Comparison of ENCODE assay signal across 10 cellular contexts in the genomic region with DNA sequence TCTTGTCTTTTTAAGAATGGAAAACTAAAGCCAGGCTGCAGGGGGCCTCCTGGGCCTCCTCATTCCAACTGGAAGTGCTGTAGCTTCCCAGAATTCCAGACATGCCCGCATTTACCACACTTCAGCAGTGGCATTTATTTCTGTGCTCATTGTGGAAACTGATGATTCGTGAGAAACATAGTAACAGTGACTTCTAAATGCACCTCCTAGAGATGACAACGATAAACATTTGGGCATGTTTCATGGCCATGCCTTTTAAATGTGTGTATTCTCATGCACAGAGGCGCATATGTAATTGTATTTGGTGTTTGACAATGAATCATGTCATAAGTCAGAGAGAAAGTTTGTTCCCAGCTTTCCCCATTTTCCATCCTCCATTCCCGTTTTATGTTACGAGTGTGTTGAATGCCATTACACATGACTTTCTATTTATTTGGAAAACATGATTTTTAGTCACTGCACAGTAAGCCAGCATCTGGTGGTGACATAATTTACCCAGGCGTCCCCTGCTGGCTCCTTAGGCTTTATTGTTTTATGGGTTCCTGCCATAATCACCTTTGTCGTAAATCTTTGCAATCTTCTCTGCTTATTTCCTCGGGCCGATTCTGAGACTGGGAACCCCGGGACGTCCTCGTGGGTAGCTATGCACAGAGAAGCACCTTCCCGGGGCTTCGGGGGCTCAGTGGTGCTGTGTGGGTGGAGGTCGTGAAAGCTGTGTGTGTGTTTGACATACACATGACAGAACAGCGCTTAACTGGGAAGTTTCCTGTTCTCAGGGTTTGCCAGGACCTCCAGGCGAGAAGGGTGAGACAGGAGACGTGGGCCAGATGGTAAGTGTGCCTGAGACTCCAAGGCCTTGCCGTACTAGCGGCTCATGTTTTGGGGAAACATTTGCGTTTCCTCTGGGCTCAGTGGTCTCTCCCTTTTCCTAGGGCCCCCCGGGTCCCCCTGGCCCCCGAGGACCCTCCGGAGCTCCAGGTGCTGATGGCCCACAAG.
A peak's percentile ranks its signal among the peaks of the same experiment; 100 is the strongest.
DNase-seq lines count a peak whose midpoint lies in the region; ATAC-seq, FAIRE-seq and TF ChIP-seq lines count a peak whose summit lies in the region.
"Had no signal": no experiment of that assay in that cellular context is flagged by ENCODE, and none has a peak within 500 bp of the region (broad histone marks: within the 10 kb centered on the region; RNA-seq: fewer than 3 reads in every experiment).

No MANE protein-coding gene starts in this region.

- no peaks in the 10 kb centered on the region for H3K9me3 Mint-ChIP-seq in nephron
- H3K9me3 Mint-ChIP-seq: memory B cell had no signal

- H3K27ac Mint-ChIP-seq in nephron: peak overlapping the region; percentile 51 to 95 (median 85)
- H3K27ac Mint-ChIP-seq: memory B cell had no signal

- peaks cover 35% of the 10 kb centered on the region for H3K4me1 Mint-ChIP-seq in nephron
- H3K4me1 Mint-ChIP-seq: memory B cell had no signal

- H3K27me3 Mint-ChIP-seq in nephron (ENCODE audit: low read depth): no peaks in the 10 kb centered on the region

- no peak for TF ChIP-seq POLR2A in H54 (IDR thresholded peaks at IDR 0.05; ENCODE audit: low read depth, low read length)

- no peak for ATAC-seq in HG02970 (IDR thresholded peaks at IDR 0.05; ENCODE audit: low FRiP score, unreplicated experiment)

- TF ChIP-seq CTCF in AG09319 (IDR thresholded peaks at IDR 0.05; ENCODE audit: low read depth, low read length): peak; percentile 22
- TF ChIP-seq CTCF in nephron (IDR thresholded peaks at IDR 0.05; ENCODE audit: unreplicated experiment in 3 of 3): no peak

- DNase-seq in AG09319 (ENCODE audit: extremely low read depth, low read depth) (peak; percentile 84), LoVo (ENCODE audit: low spot score) (peak; percentile 1), T1000 (lab: John Stamatoyannopoulos, UW) (no peak), KG1 (lab: John Stamatoyannopoulos, UW) (no peak), H54 (ENCODE audit: insufficient read length, low spot score) (no peak)
- DNase-seq: amygdala had no signal

- peaks cover 41% of the 10 kb centered on the region for H3K36me3 Mint-ChIP-seq in nephron (ENCODE audit: low read depth)
- H3K36me3 Mint-ChIP-seq: memory B cell had no signal

- FAIRE-seq in endometrium (lab: Jason Lieb, UNC): peak; percentile 41
- FAIRE-seq in H54 (lab: Jason Lieb, UNC): no peak

- H3K4me3 Mint-ChIP-seq in nephron: peak overlapping the region in 1 of 3 experiments; percentile 36
- H3K4me3 Mint-ChIP-seq: memory B cell had no signal

Comparison
In these comparisons a context has a peak if more than half of its experiments do, and no peak if none do; other contexts are left out.
1. DNase-seq: peak in AG09319 (single experiment) and LoVo (single experiment); none in T1000 (single experiment), KG1 (single experiment) and H54 (single experiment).